Comparison of ENCODE assay signal across 1 cellular context in genomic region chr11:62787005-62787759, GRCh38.
TF ChIP-seq lines count a peak whose summit lies in the region.

TMEM179B (plus strand) TSS chr11:62787402; CDS start chr11:62787432, 30 bp downstream.

TF ChIP-seq in K562, 482 proteins besides CTCF, POLR2A, EP300 and RAD21 (continued from another document and continues in another):
- no peak for TF ChIP-seq ZNF449 (CRISPR knock-in tag; IDR thresholded peaks at IDR 0.05)
- no peak for TF ChIP-seq CEBPB (tag; IDR thresholded peaks at IDR 0.05)
- TF ChIP-seq ZNF134 (CRISPR knock-in tag; conservative IDR thresholded peaks at IDR 0.05): no peak
- no peak for TF ChIP-seq RBM39 (optimal IDR thresholded peaks at IDR 0.05; ENCODE audit: low read depth, low read length)
- peak; percentile 94 for TF ChIP-seq CTBP1 (IDR thresholded peaks at IDR 0.05; ENCODE audit: borderline replicate concordance)
- no peak for TF ChIP-seq RERE (CRISPR knock-in tag; IDR thresholded peaks at IDR 0.05; ENCODE audit: borderline replicate concordance)
- TF ChIP-seq ZMIZ1 (IDR thresholded peaks at IDR 0.05; ENCODE audit: low read depth in 2 of 2, low read length in 2 of 2): peak in 1 of 2 experiments; percentile 21; a peak in 1 of 4 replicates
- TF ChIP-seq ARID2 (IDR thresholded peaks at IDR 0.05): no peak
- 0 out of 2 replicates have a peak, but pooled peaks have one; percentile 9 for TF ChIP-seq CEBPZ (IDR thresholded peaks at IDR 0.05; ENCODE audit: borderline replicate concordance, low read depth, low read length)
- peak; percentile 74 for TF ChIP-seq E2F4 (CRISPR knock-in tag; IDR thresholded peaks at IDR 0.05; ENCODE audit: low read depth)
- TF ChIP-seq MAX (CRISPR knock-in tag; IDR thresholded peaks at IDR 0.05): peak; percentile 91
- no peak for TF ChIP-seq SRSF1 (IDR thresholded peaks at IDR 0.05; ENCODE audit: low read depth, low read length)
- peak; percentile 98 for TF ChIP-seq CREM (IDR thresholded peaks at IDR 0.05; ENCODE audit: low read depth)
- peak; percentile 51; the same call in 1 of the 2 replicates for TF ChIP-seq MGA (IDR thresholded peaks at IDR 0.05)
- TF ChIP-seq PHTF2 (CRISPR knock-in tag; IDR thresholded peaks at IDR 0.05): peak; percentile 76; the same call in 1 of the 2 replicates
- 0 out of 2 replicates have a peak, but pooled peaks have one; percentile 64 for TF ChIP-seq ZNF766 (CRISPR knock-in tag; conservative IDR thresholded peaks at IDR 0.05)
- TF ChIP-seq GATAD2B (IDR thresholded peaks at IDR 0.05; ENCODE audit: borderline replicate concordance): peak; percentile 29; the same call in 1 of the 2 replicates
- peak; percentile 76 for TF ChIP-seq KLF16 (IDR thresholded peaks at IDR 0.05)
- no peak for TF ChIP-seq ZNF121 (CRISPR knock-in tag; conservative IDR thresholded peaks at IDR 0.05)
- TF ChIP-seq E2F1 (CRISPR knock-in tag; IDR thresholded peaks at IDR 0.05): peak; percentile 79
